ENCODE assay signal across 23 cellular contexts in genomic region chr16:88531931-88532433, GRCh38. TPM values are rescaled to one million over a fixed set of nuclear protein-coding genes. Genes with fewer than 3 reads are reported as not detected.
DNase-seq lines count a peak whose midpoint lies in the region; ATAC-seq and TF ChIP-seq lines count a peak whose summit lies in the region.
"Had no signal": no experiment of that assay in that cellular context is flagged by ENCODE, and none has a peak within 500 bp of the region (broad histone marks: within the 10 kb centered on the region; RNA-seq: fewer than 3 reads in every experiment).

No MANE protein-coding gene starts in this region.

- H3K4me3 ChIP-seq in right atrium auricular region: no peak overlapping the region
- no peak overlapping the region for H3K4me3 ChIP-seq in NB4 (ENCODE audit: low read depth, low read length)
- H3K4me3 ChIP-seq: GM12878 had no signal

- no peaks in the 10 kb centered on the region for H3K27me3 Mint-ChIP-seq in mesothelial cell of epicardium (ENCODE audit: low read depth)
- no peaks in the 10 kb centered on the region for H3K27me3 Mint-ChIP-seq in type B pancreatic cell
- H3K27me3 Mint-ChIP-seq in activated naive CD8-positive, alpha-beta T cell treated with anti-CD3 and anti-CD28 coated beads for 36 hours: no peaks in the 10 kb centered on the region
- H3K27me3 Mint-ChIP-seq: activated naive CD8-positive, alpha-beta T cell treated with anti-CD3 and anti-CD28 coated beads, Interleukin-2, amount 10 ng/mL, durations not matched to agents 7 days and 5 days; activated T-helper 17 cell treated with anti-CD3 and anti-CD28 coated beads, Interleukin-2, amount 50 U/mL, for 72 hours; CD4-positive, CD25-positive, alpha-beta regulatory T cell had no signal

- peaks cover 10% of the 10 kb centered on the region for H3K36me3 Mint-ChIP-seq in mesothelial cell of epicardium
- H3K36me3 Mint-ChIP-seq in type B pancreatic cell: no peaks in the 10 kb centered on the region
- H3K36me3 Mint-ChIP-seq in activated naive CD8-positive, alpha-beta T cell treated with anti-CD3 and anti-CD28 coated beads for 36 hours: peaks cover 3% of the 10 kb centered on the region
- H3K36me3 Mint-ChIP-seq: CD4-positive, CD25-positive, alpha-beta regulatory T cell had no signal

- DNase-seq in left cardiac atrium (peak; percentile 18), right atrium auricular region (ENCODE audit: low spot score) (no peak), NB4 (ENCODE audit: low read depth) (peak; percentile 64), mesothelial cell of epicardium (ENCODE audit: low spot score in 2 of 2, unreplicated experiment in 2 of 2) (no peak), type B pancreatic cell (ENCODE audit: extremely low spot score, unreplicated experiment) (no peak), NCI-H524 treated with DMSO at 0.1 percent for 48 hours (lab: John Stamatoyannopoulos, UW) (no peak)
- no peak for DNase-seq in activated naive CD8-positive, alpha-beta T cell treated with anti-CD3 and anti-CD28 coated beads for 36 hours
- DNase-seq: activated CD4-positive, alpha-beta T cell treated with anti-CD3 and anti-CD28 coated beads, Interleukin-2, amount 50 U/mL, for 1 hour; activated naive CD8-positive, alpha-beta T cell treated with anti-CD3 and anti-CD28 coated beads, Interleukin-2, amount 10 ng/mL, durations not matched to agents 7 days and 5 days; CD4-positive, CD25-positive, alpha-beta regulatory T cell; cerebellar nuclear complex; gastrocnemius medialis; mammary epithelial cell; NCI-H1436; SHP77; stimulated activated CD8-positive, alpha-beta memory T cell treated with anti-CD3 and anti-CD28 coated beads, Interleukin-4, amount 100 ng/mL, for 48 hours; T-helper 9 cell; trophoblast cell; WERI-Rb-1 had no signal

- no peak overlapping the region for H3K27ac Mint-ChIP-seq in mesothelial cell of epicardium
- H3K27ac Mint-ChIP-seq in type B pancreatic cell: peak overlapping the region; percentile 51
- no peak overlapping the region for H3K27ac Mint-ChIP-seq in activated naive CD8-positive, alpha-beta T cell treated with anti-CD3 and anti-CD28 coated beads for 36 hours
- H3K27ac Mint-ChIP-seq: activated naive CD8-positive, alpha-beta T cell treated with anti-CD3 and anti-CD28 coated beads, Interleukin-2, amount 10 ng/mL, durations not matched to agents 7 days and 5 days; activated T-helper 17 cell treated with anti-CD3 and anti-CD28 coated beads, Interleukin-2, amount 50 U/mL, for 72 hours; CD4-positive, CD25-positive, alpha-beta regulatory T cell had no signal

- no peak for ATAC-seq in left cardiac atrium
- ATAC-seq: activated T-helper 17 cell treated with anti-CD3 and anti-CD28 coated beads, Interleukin-2, amount 50 U/mL, for 72 hours; gastrocnemius medialis; GM12878 had no signal

- H3K4me1 ChIP-seq in right atrium auricular region: peaks cover 0 to 29% of the 10 kb centered on the region in 2 donors

- H3K9me3 ChIP-seq in right atrium auricular region: no peaks in the 10 kb centered on the region
- H3K9me3 ChIP-seq: gastrocnemius medialis had no signal

- H3K4me3 Mint-ChIP-seq in mesothelial cell of epicardium: peak overlapping the region; percentile 38
- no peak overlapping the region for H3K4me3 Mint-ChIP-seq in type B pancreatic cell
- no peak overlapping the region for H3K4me3 Mint-ChIP-seq in activated naive CD8-positive, alpha-beta T cell treated with anti-CD3 and anti-CD28 coated beads for 36 hours
- H3K4me3 Mint-ChIP-seq: activated naive CD8-positive, alpha-beta T cell treated with anti-CD3 and anti-CD28 coated beads, Interleukin-2, amount 10 ng/mL, durations not matched to agents 7 days and 5 days; activated T-helper 17 cell treated with anti-CD3 and anti-CD28 coated beads, Interleukin-2, amount 50 U/mL, for 72 hours had no signal

- intact Hi-C loops in left cardiac atrium (cut with DNase I): no loop called here

- no peaks in the 10 kb centered on the region for H3K36me3 ChIP-seq in right atrium auricular region
- H3K36me3 ChIP-seq: gastrocnemius medialis had no signal

- H3K4me1 Mint-ChIP-seq in mesothelial cell of epicardium: peaks cover 19% of the 10 kb centered on the region
- H3K4me1 Mint-ChIP-seq in type B pancreatic cell (ENCODE audit: unreplicated experiment): peaks cover 19% of the 10 kb centered on the region
- peaks cover 9% of the 10 kb centered on the region for H3K4me1 Mint-ChIP-seq in activated naive CD8-positive, alpha-beta T cell treated with anti-CD3 and anti-CD28 coated beads for 36 hours
- H3K4me1 Mint-ChIP-seq: activated T-helper 17 cell treated with anti-CD3 and anti-CD28 coated beads, Interleukin-2, amount 50 U/mL, for 72 hours had no signal

- TF ChIP-seq POLR2A in NB4 (IDR thresholded peaks at IDR 0.05; ENCODE audit: extremely low read depth, insufficient read length): no peak

- TF ChIP-seq CTCF in right atrium auricular region (IDR thresholded peaks at IDR 0.05) (no peak), NB4 (IDR thresholded peaks at IDR 0.05; ENCODE audit: low read depth, low read length) (no peak), mesothelial cell of epicardium (IDR thresholded peaks at IDR 0.05; ENCODE audit: unreplicated experiment) (no peak), type B pancreatic cell (conservative IDR thresholded peaks at IDR 0.05) (no peak)

- H3K9me3 Mint-ChIP-seq in mesothelial cell of epicardium (no peaks in the 10 kb centered on the region), type B pancreatic cell (no peaks in the 10 kb centered on the region)
- H3K9me3 Mint-ChIP-seq in activated naive CD8-positive, alpha-beta T cell treated with anti-CD3 and anti-CD28 coated beads for 36 hours: no peaks in the 10 kb centered on the region
- H3K9me3 Mint-ChIP-seq: activated naive CD8-positive, alpha-beta T cell treated with anti-CD3 and anti-CD28 coated beads, Interleukin-2, amount 10 ng/mL, durations not matched to agents 7 days and 5 days; activated T-helper 17 cell treated with anti-CD3 and anti-CD28 coated beads, Interleukin-2, amount 50 U/mL, for 72 hours had no signal

- H3K27ac ChIP-seq in right atrium auricular region: no peak overlapping the region
- H3K27ac ChIP-seq: gastrocnemius medialis, KMS-11, WERI-Rb-1 had no signal

- H3K27me3 ChIP-seq in right atrium auricular region: no peaks in the 10 kb centered on the region
- H3K27me3 ChIP-seq: dorsolateral prefrontal cortex, gastrocnemius medialis had no signal

RNA-seq across cellular contexts. Expression of gene ZC3H18, which starts 38.2 kb away (rescaled TPM):
- total RNA-seq in left cardiac atrium (10 to 100 TPM; 23.1 to 25.3 TPM), right atrium auricular region (10 to 100 TPM in 1 of 2 donors, 1 to 10 TPM in 1; 7.9 to 10.0 TPM), mesothelial cell of epicardium (59.9 to 64.9 TPM (median 62.2 TPM) in 3 replicates), type B pancreatic cell (ENCODE audit: low replicate concordance) (56.5 and 70.2 TPM in 2 replicates)
- 10 to 100 TPM; 84.3 to 86.8 TPM for total RNA-seq in activated naive CD8-positive, alpha-beta T cell treated with anti-CD3 and anti-CD28 coated beads for 36 hours

Comparison
In these comparisons a context has a peak if more than half of its experiments do, and no peak if none do; other contexts are left out.
1. DNase-seq: peak in left cardiac atrium (single experiment) and NB4 (single experiment); none in right atrium auricular region (single experiment), mesothelial cell of epicardium (0 of 2), type B pancreatic cell (single experiment), NCI-H524 treated with DMSO at 0.1 percent for 48 hours (single experiment) and activated naive CD8-positive, alpha-beta T cell treated with anti-CD3 and anti-CD28 coated beads for 36 hours (single experiment).